Comparison of ENCODE assay signal across 8 cellular contexts in the genomic region with DNA sequence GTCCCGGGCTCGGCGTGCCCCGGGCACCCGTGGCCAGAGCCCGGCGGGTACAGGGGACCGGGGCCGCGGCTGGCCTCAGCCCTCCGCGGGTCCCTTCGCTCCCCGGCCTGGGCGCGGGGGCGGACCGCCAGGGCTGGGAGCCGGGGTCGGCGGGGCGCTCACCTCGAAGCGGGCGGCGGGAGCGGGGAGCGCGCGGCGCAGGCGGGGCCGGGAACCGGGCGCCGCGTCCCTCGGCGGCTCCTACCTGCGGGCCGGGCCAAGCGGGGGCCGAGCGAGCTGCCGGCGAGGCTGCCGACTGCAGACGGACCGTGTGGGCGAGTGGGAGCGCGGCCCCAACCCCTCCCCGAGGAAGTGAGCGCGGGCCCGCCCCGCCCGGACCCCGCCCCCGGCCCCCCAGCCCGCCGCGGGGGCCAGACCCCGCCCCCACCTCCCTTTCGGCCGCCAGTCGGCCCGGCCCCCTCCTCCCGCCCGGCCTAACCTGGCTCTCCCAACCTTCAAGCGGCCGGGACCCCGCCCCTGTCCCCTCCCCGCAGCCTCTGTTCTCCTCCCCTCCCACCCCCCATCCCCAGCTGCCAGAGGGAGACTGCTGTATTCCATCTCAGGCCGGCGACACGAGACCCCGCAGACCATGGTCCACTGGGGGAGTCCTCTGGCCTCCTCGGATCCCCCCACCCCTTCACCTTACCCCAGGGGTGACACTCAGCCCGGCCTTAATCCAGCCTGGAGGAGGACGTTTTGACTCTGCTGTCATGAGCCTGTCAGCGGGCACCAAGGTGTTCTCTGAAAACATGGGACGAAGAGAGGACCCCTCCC. TPM values are rescaled to one million over a fixed set of nuclear protein-coding genes. Genes with fewer than 3 reads are reported as not detected.
DNase-seq lines count a peak whose midpoint lies in the region; ATAC-seq and TF ChIP-seq lines count a peak whose summit lies in the region.

A gene with protein sequence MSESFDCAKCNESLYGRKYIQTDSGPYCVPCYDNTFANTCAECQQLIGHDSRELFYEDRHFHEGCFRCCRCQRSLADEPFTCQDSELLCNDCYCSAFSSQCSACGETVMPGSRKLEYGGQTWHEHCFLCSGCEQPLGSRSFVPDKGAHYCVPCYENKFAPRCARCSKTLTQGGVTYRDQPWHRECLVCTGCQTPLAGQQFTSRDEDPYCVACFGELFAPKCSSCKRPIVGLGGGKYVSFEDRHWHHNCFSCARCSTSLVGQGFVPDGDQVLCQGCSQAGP (minus strand): TSS at position 320 of the 813 bp plus-strand sequence. CDS start 6,102 bp downstream, outside the sequence.

- H2AFZ ChIP-seq in GM23248 = peak within 1 kb of the TSS; percentile 68

- WGBS in GM23248 (ENCODE audit: low coverage in 1 of 2, low lambda C conversion rate in 2 of 2, missing lambda C conversion rate in 2 of 2), 2 experiments = 6 to 9% methylated on average over 22 to 41 of the region's 83 CpGs

- in situ Hi-C loops in GM23248 (cut with MboI) = no loop called here

- peak; percentile 72 for ATAC-seq in omental fat pad (ENCODE audit: low FRiP score)
- no peak for ATAC-seq in GM18861 (IDR thresholded peaks at IDR 0.05; ENCODE audit: unreplicated experiment)

- no peaks in the 10 kb centered on the region for H3K27me3 ChIP-seq in GM23248 (replicated peaks; ENCODE audit: insufficient read depth)
- H3K27me3 ChIP-seq in NT2/D1 (ENCODE audit: insufficient read depth, insufficient read length) = no peaks in the 10 kb centered on the region

- peak within 1 kb of the TSS; percentile 89 for H3K4me2 ChIP-seq in GM23248 (ENCODE audit: unreplicated experiment)

- H3K36me3 ChIP-seq in GM23248 (ENCODE audit: low read depth) = no peaks in the 10 kb centered on the region
- peaks cover 36% of the 10 kb centered on the region for H3K36me3 ChIP-seq in NT2/D1 (ENCODE audit: insufficient read depth, insufficient read length, low read length)

- H3K4me3 ChIP-seq in GM23248 (peak within 1 kb of the TSS; percentile 93), NT2/D1 (ENCODE audit: insufficient read length, low read depth) (peak within 1 kb of the TSS; percentile 94)

- H4K20me1 ChIP-seq in GM23248 (ENCODE audit: insufficient read depth) = no peaks in the 10 kb centered on the region

- no peaks in the 10 kb centered on the region for H3K9me2 ChIP-seq in GM23248 (ENCODE audit: insufficient read depth)

- peaks cover 41% of the 10 kb centered on the region for H3K4me1 ChIP-seq in GM23248 (ENCODE audit: insufficient read depth)
- peaks cover 49% of the 10 kb centered on the region for H3K4me1 ChIP-seq in NT2/D1 (ENCODE audit: insufficient read depth, insufficient read length)

- peaks cover 37% of the 10 kb centered on the region for H3K79me2 ChIP-seq in GM23248 (ENCODE audit: insufficient read depth)

- peak within 1 kb of the TSS; percentile 84 for H3K9ac ChIP-seq in GM23248
- peak within 1 kb of the TSS; percentile 98 for H3K9ac ChIP-seq in NT2/D1 (ENCODE audit: insufficient read length, low read depth)

- no peaks in the 10 kb centered on the region for H3K9me3 ChIP-seq in GM23248 (ENCODE audit: low read depth)
- H3K9me3 ChIP-seq in NT2/D1 (ENCODE audit: insufficient read depth, low read length) = no peaks in the 10 kb centered on the region

- peaks cover 48% of the 10 kb centered on the region for H3F3A ChIP-seq in GM23248 (ENCODE audit: insufficient read depth)

- TF ChIP-seq CTCF in omental fat pad (IDR thresholded peaks at IDR 0.05) = no peak

- H3K27ac ChIP-seq in GM23248 = peak within 1 kb of the TSS; percentile 42

- DNase-seq in Ammon's horn (ENCODE audit: low spot score) = peak; percentile 27
- peak; percentile 73 for DNase-seq in GM23248
- DNase-seq in NT2/D1 (ENCODE audit: low read depth, low spot score) = no peak
- DNase-seq in activated naive CD4-positive, alpha-beta T cell treated with Interleukin-2 at 50 U/mL for 16 hours = peak; percentile 56
- DNase-seq in germinal center (ENCODE audit: low spot score) = peak; percentile 40
- DNase-seq in omental fat pad (ENCODE audit: low spot score) = no peak
- no peak for DNase-seq in NCI-H2107 treated with DMSO at 0.1 percent for 48 hours (lab: John Stamatoyannopoulos, UW; ENCODE audit: unreplicated experiment)

RNA-seq across cellular contexts. Expression of the gene that starts here (rescaled TPM):
- 26.9 and 31.7 TPM in 2 replicates for total RNA-seq in GM23248 (2014; rRNA removed; shearing (Covaris generic))
- 44.4 and 48.0 TPM in 2 replicates for polyA plus RNA-seq in GM23248 (2016; fragmentation: Nextera tagmentation; extraction: Ambion mirVana)
- 10 to 100 TPM in 3 of 4 donors, 1 to 10 TPM in 1; 9.2 to 27.6 (median 16.4) TPM for total RNA-seq in omental fat pad

Comparison
In these comparisons a context has a peak if more than half of its experiments do, and no peak if none do; other contexts are left out.
1. DNase-seq: peak in Ammon's horn (single experiment), GM23248 (single experiment), activated naive CD4-positive, alpha-beta T cell treated with Interleukin-2 at 50 U/mL for 16 hours (single experiment) and germinal center (single experiment); none in NT2/D1 (single experiment), omental fat pad (single experiment) and NCI-H2107 treated with DMSO at 0.1 percent for 48 hours (single experiment).